Comparison of ENCODE assay signal across 27 cellular contexts in genomic region chr12:21814327-21814726, GRCh38. TPM values are rescaled to one million over a fixed set of nuclear protein-coding genes. Genes with fewer than 3 reads are reported as not detected.
"Had no signal": no experiment of that assay in that cellular context is flagged by ENCODE, and none has a peak within 500 bp of the region (broad histone marks: within the 10 kb centered on the region; RNA-seq: fewer than 3 reads in every experiment).

No MANE protein-coding gene starts in this region.

- H3K9me3 ChIP-seq: gastroesophageal sphincter, lower lobe of right lung, ovary, testis, tibial artery had no signal

- H3K4me3 ChIP-seq: dorsolateral prefrontal cortex, gastroesophageal sphincter, lower lobe of right lung, ovary, skin epidermis, spleen, testis, tibial artery had no signal

- DNase-seq: central memory CD4-positive, alpha-beta T cell; dorsolateral prefrontal cortex; effector CD8-positive, alpha-beta T cell; endodermal cell; foreskin fibroblast; hypothalamus; immature natural killer cell; lower lobe of right lung; natural killer cell; occipital lobe; ovary; spleen; stimulated activated CD4-positive, alpha-beta T cell treated with anti-CD3 and anti-CD28 coated beads, Interleukin-4, amount 100 ng/mL, for 4 hours; stimulated activated naive CD8-positive, alpha-beta T cell treated with anti-CD3 and anti-CD28 coated beads, Interleukin-15, Interleukin-2, amounts not matched to agents 100 U/mL and 50 U/mL, for 24 hours; substantia nigra; testis; tibial artery had no signal

- H3K27ac ChIP-seq: dorsolateral prefrontal cortex, epithelial cell of prostate, gastroesophageal sphincter, lower lobe of right lung, ovary, skin epidermis, spleen, testis, tibial artery had no signal

- ATAC-seq: esophagus mucosa; gastroesophageal sphincter; lower lobe of right lung; natural killer cell; stimulated activated memory B cell treated with anti-CD40 and anti-IgM and Interleukin-4, amounts not matched to agents 10 μg/mL and 1 μg/mL and 100 μg/mL, for 72 hours; stimulated activated naive CD8-positive, alpha-beta T cell treated with anti-CD3 and anti-CD28 coated beads, Interleukin-15, Interleukin-2, amounts not matched to agents 100 U/mL and 50 U/mL, for 24 hours had no signal

- H3K27me3 ChIP-seq: dorsolateral prefrontal cortex, gastroesophageal sphincter, ovary, spleen, testis, tibial artery had no signal

- FAIRE-seq: colon, keratinocyte had no signal

- H3K4me1 ChIP-seq: spleen, testis had no signal

- H3K36me3 ChIP-seq: lower lobe of right lung, ovary, spleen had no signal

RNA-seq across cellular contexts. Expression of gene KCNJ8, which starts 39.8 kb away (rescaled TPM):
- total RNA-seq: mononuclear cell, natural killer cell, pulmonary artery endothelial cell had no signal
- polyA plus RNA-seq: immature natural killer cell, keratinocyte, neural cell had no signal
